10 cellular contexts compared by ENCODE assay signal in the genomic region with DNA sequence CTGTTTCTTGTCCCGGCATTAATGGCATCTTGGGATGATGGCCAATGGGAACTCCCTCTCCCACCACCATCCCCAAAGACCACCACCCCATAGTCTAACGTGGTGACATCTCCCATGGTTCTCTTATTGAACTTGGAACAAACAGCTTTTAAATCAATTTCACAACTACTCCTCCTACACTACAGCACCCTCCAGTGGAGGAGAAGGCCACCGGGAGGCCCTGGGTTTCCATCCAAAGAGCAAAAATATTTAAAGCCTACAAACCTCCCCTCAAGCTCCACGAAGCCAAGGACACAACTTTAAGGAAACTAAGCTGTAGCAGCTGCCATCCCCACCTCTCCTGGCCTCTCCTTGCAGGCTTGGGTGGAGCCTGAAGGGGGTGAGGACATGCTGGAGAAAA.
DNase-seq lines count a peak whose midpoint lies in the region; ATAC-seq and TF ChIP-seq lines count a peak whose summit lies in the region.
"Had no signal": no experiment of that assay in that cellular context is flagged by ENCODE, and none has a peak within 500 bp of the region (broad histone marks: within the 10 kb centered on the region; RNA-seq: fewer than 3 reads in every experiment).

No MANE protein-coding gene starts in this region.

- no peak overlapping the region for H3K27ac Mint-ChIP-seq in activated T-helper 17 cell treated with anti-CD3 and anti-CD28 coated beads, Interleukin-2, amount 50 U/mL, for 72 hours
- H3K27ac Mint-ChIP-seq: activated T-cell treated with anti-CD3 and anti-CD28 coated beads, Interleukin-2, amount 50 U/mL, for 72 hours had no signal

- DNase-seq in GM10248 (ENCODE audit: extremely low spot score): peak; percentile 23
- DNase-seq in M059J (ENCODE audit: low read depth): peak; percentile 23
- peak in 1 of 2 donors; percentile 52 for DNase-seq in cardiac fibroblast (ENCODE audit: low read depth in 2 of 2)
- DNase-seq in osteoblast (ENCODE audit: insufficient read length, low spot score, missing footprints): no peak
- DNase-seq in activated CD4-positive, alpha-beta T cell treated with anti-CD3 and anti-CD28 coated beads for 48 hours: no peak
- DNase-seq in KBM-7: no peak
- DNase-seq: activated T-cell treated with anti-CD3 and anti-CD28 coated beads, Interleukin-2, amount 50 U/mL, for 72 hours; NCI-H2081 treated with DMSO at 0.1 percent for 48 hours; pancreas had no signal

- POLR2A ChIA-PET in GM10248 (lab: Yijun Ruan, JAX): no interaction called here

- H3K36me3 Mint-ChIP-seq in activated T-helper 17 cell treated with anti-CD3 and anti-CD28 coated beads, Interleukin-2, amount 50 U/mL, for 72 hours (ENCODE audit: low read depth): no peaks in the 10 kb centered on the region

- peaks cover 27% of the 10 kb centered on the region for H3K27me3 ChIP-seq in osteoblast (ENCODE audit: insufficient read depth, low read length)
- H3K27me3 ChIP-seq: pancreas had no signal

- peaks cover 5% of the 10 kb centered on the region for H3K27me3 Mint-ChIP-seq in activated T-helper 17 cell treated with anti-CD3 and anti-CD28 coated beads, Interleukin-2, amount 50 U/mL, for 72 hours

- CTCF ChIA-PET in GM10248 (lab: Yijun Ruan, JAX): interaction anchor here (0.5 to 4.1 kb wide), 6 partner anchors 9 to 499 kb away, joined by 3 to 20 read pairs (median 5); no protein-coding TSS in a partner anchor

- no peaks in the 10 kb centered on the region for H3K4me1 ChIP-seq in osteoblast (ENCODE audit: insufficient read depth, low read length)
- H3K4me1 ChIP-seq: pancreas had no signal

- H3K4me3 Mint-ChIP-seq in activated T-helper 17 cell treated with anti-CD3 and anti-CD28 coated beads, Interleukin-2, amount 50 U/mL, for 72 hours: no peak overlapping the region
- H3K4me3 Mint-ChIP-seq: activated T-cell treated with anti-CD3 and anti-CD28 coated beads, Interleukin-2, amount 50 U/mL, for 72 hours had no signal

- H2AFZ ChIP-seq in osteoblast (ENCODE audit: low read length): no peak overlapping the region

- H3K27ac ChIP-seq in osteoblast (ENCODE audit: low read depth, low read length): no peak overlapping the region
- H3K27ac ChIP-seq: pancreas had no signal

- TF ChIP-seq CTCF in GM10248 (IDR thresholded peaks at IDR 0.05; ENCODE audit: control extremely low read depth, extremely low read depth, low read depth, missing control alignments) (peak; percentile 39), cardiac fibroblast (IDR thresholded peaks at IDR 0.05; ENCODE audit: low read depth, low read length) (peak; percentile 62), osteoblast (IDR thresholded peaks at IDR 0.05; ENCODE audit: extremely low read depth, low read depth, low read length) (peak; percentile 79)

- no peaks in the 10 kb centered on the region for H3K79me2 ChIP-seq in osteoblast (ENCODE audit: insufficient read depth, low read length)

- in situ Hi-C loops in KBM-7 (cut with MboI; ENCODE audit: low pct_unique_long_range_greater_than_20kb, low sequenced_read_pairs): loop anchor here (25.0 kb wide), 1 partner anchor 484 kb away; no protein-coding TSS in a partner anchor

- H3K4me3 ChIP-seq in cardiac fibroblast (replicated peaks in 1 of 2; ENCODE audit: low read depth in 2 of 2, low read length in 2 of 2): no peak overlapping the region
- H3K4me3 ChIP-seq in osteoblast (ENCODE audit: insufficient read depth, low read length): no peak overlapping the region
- H3K4me3 ChIP-seq: pancreas had no signal

- no peaks in the 10 kb centered on the region for H3K9me3 Mint-ChIP-seq in activated T-helper 17 cell treated with anti-CD3 and anti-CD28 coated beads, Interleukin-2, amount 50 U/mL, for 72 hours
- H3K9me3 Mint-ChIP-seq: activated T-cell treated with anti-CD3 and anti-CD28 coated beads, Interleukin-2, amount 50 U/mL, for 72 hours had no signal

- ATAC-seq in activated T-helper 17 cell treated with anti-CD3 and anti-CD28 coated beads, Interleukin-2, amount 50 U/mL, for 72 hours (replicated peaks): no peak
- ATAC-seq: activated T-cell treated with anti-CD3 and anti-CD28 coated beads, Interleukin-2, amount 50 U/mL, for 72 hours had no signal

- H3K4me1 Mint-ChIP-seq in activated T-helper 17 cell treated with anti-CD3 and anti-CD28 coated beads, Interleukin-2, amount 50 U/mL, for 72 hours: no peaks in the 10 kb centered on the region

- no peak overlapping the region for H3K4me2 ChIP-seq in osteoblast (ENCODE audit: insufficient read depth, low read length)

- no peaks in the 10 kb centered on the region for H3K36me3 ChIP-seq in osteoblast (ENCODE audit: insufficient read depth, low read length)
- H3K36me3 ChIP-seq: pancreas had no signal

- H3K9me3 ChIP-seq in osteoblast (ENCODE audit: low read depth, low read length): no peaks in the 10 kb centered on the region
- H3K9me3 ChIP-seq: pancreas had no signal

- no peaks in the 10 kb centered on the region for H4K20me1 ChIP-seq in osteoblast (ENCODE audit: insufficient read depth, low read length)

Comparison
In these comparisons a context has a peak if more than half of its experiments do, and no peak if none do; other contexts are left out.
1. DNase-seq: peak in GM10248 (single experiment) and M059J (single experiment); none in osteoblast (single experiment), activated CD4-positive, alpha-beta T cell treated with anti-CD3 and anti-CD28 coated beads for 48 hours (single experiment) and KBM-7 (single experiment).
2. Peak in every context shown above with its lines, with median percentiles within 50 percentile points of each other: CTCF ChIP-seq.